15 cellular contexts compared by ENCODE assay signal in the genomic region with DNA sequence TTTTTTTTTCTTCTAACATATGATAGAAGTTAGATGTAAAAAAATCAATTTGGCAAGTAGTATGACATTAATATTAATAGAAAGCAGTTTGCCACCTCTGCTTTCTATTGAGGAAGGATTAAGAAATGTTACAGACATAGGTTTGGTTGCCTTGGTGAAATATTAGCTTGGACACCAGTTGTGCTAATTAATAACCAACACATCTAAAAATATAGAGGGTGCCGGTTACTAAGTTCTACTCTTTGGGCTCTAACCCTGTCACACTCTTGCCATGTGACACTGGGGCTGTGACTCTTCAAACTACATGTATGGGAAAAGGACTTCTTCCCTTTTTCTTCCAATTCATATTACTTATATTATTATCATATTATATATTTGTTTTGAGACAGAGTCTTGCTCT.
DNase-seq lines count a peak whose midpoint lies in the region; ATAC-seq and TF ChIP-seq lines count a peak whose summit lies in the region.
"Had no signal": no experiment of that assay in that cellular context is flagged by ENCODE, and none has a peak within 500 bp of the region (broad histone marks: within the 10 kb centered on the region; RNA-seq: fewer than 3 reads in every experiment).

No MANE protein-coding gene starts in this region.

- in situ Hi-C loops in GM13976 (cut with MboI; ENCODE audit: low sequenced_read_pairs, unreplicated experiment) = no loop called here

- TF ChIP-seq POLR2A in GM18505 (IDR thresholded peaks at IDR 0.05; ENCODE audit: borderline replicate concordance, extremely low read depth, insufficient read depth, insufficient read length) = no peak

- DNase-seq in DMS153 treated with DMSO at 0.1 percent for 48 hours (lab: John Stamatoyannopoulos, UW; ENCODE audit: unreplicated experiment) (no peak), NCI-H1436 (lab: John Stamatoyannopoulos, UW) (no peak), GM13976 (ENCODE audit: low spot score) (no peak)
- DNase-seq: activated CD4-positive, alpha-beta T cell treated with anti-CD3 and anti-CD28 coated beads, Interleukin-2, amount 50 U/mL, for 4 hours; CD4-positive, alpha-beta T cell; effector CD4-positive, alpha-beta T cell; mesendoderm; NCI-H2029; NCI-H526 treated with DMSO at 0.1 percent for 48 hours had no signal

- ATAC-seq in GM18505 (IDR thresholded peaks at IDR 0.05; ENCODE audit: unreplicated experiment) (peak; percentile 32), GM19438 (IDR thresholded peaks at IDR 0.05; ENCODE audit: low read depth, unreplicated experiment) (peak; percentile 54), HG02610 (IDR thresholded peaks at IDR 0.05; ENCODE audit: unreplicated experiment) (peak; percentile 6), HG03196 (IDR thresholded peaks at IDR 0.05; ENCODE audit: unreplicated experiment) (peak; percentile 53), GM18868 (IDR thresholded peaks at IDR 0.05; ENCODE audit: unreplicated experiment) (no peak)
- ATAC-seq: Panc1 had no signal

- TF ChIP-seq CTCF in GM13976 (IDR thresholded peaks at IDR 0.05; ENCODE audit: borderline replicate concordance, control extremely low read depth, extremely low read depth, insufficient read depth, missing control alignments) = no peak
